In genomic region chr6:117483645-117484016, GRCh38 we compare ENCODE assay signal across 1 cellular context.
TF ChIP-seq lines count a peak whose summit lies in the region.

No MANE protein-coding gene starts in this region.

TF ChIP-seq in K562, 482 proteins besides CTCF, POLR2A, EP300 and RAD21 (continued from another document):
- TF ChIP-seq MNT (conservative IDR thresholded peaks at IDR 0.05) = peak in 1 of 2 experiments; percentile 44; a peak in 1 of 4 replicates
- no peak for TF ChIP-seq ZNF280A (IDR thresholded peaks at IDR 0.05; ENCODE audit: low read depth, partially characterized antibody)
- TF ChIP-seq ARHGAP35 (IDR thresholded peaks at IDR 0.05; ENCODE audit: partially characterized antibody) = no peak
- peak; percentile 19; the same call in 1 of the 2 replicates for TF ChIP-seq ARID4B (CRISPR knock-in tag; IDR thresholded peaks at IDR 0.05)
- TF ChIP-seq STAT6 (CRISPR knock-in tag; IDR thresholded peaks at IDR 0.05) = no peak
- TF ChIP-seq NKRF (IDR thresholded peaks at IDR 0.05; ENCODE audit: borderline replicate concordance) = peak; percentile 17; the same call in 1 of the 2 replicates
- TF ChIP-seq PCBP1 (IDR thresholded peaks at IDR 0.05; ENCODE audit: low read depth, low read length, poor library complexity, severe bottlenecking) = no peak
- no peak for TF ChIP-seq SREBF2 (CRISPR knock-in tag; IDR thresholded peaks at IDR 0.05)
- TF ChIP-seq ARID1B (IDR thresholded peaks at IDR 0.05) = no peak
- no peak for TF ChIP-seq NELFE (IDR thresholded peaks at IDR 0.05; ENCODE audit: insufficient read depth, insufficient read length)
- no peak for TF ChIP-seq DLX4 (CRISPR knock-in tag; IDR thresholded peaks at IDR 0.05)
- TF ChIP-seq BRD4 (IDR thresholded peaks at IDR 0.05) = 0 out of 2 replicates have a peak, but pooled peaks have one; percentile 2
- peak in 1 of 3 experiments; percentile 81 for TF ChIP-seq YY1 (IDR thresholded peaks at IDR 0.05; ENCODE audit: borderline replicate concordance in 1 of 3, control insufficient read depth in 1 of 3, extremely low read depth in 1 of 3, insufficient read depth in 3 of 3, insufficient read length in 1 of 3, insufficient replicate concordance in 2 of 3, low read depth in 1 of 3, low read length in 2 of 3)
- no peak for TF ChIP-seq BRF2 (IDR thresholded peaks at IDR 0.05; ENCODE audit: borderline replicate concordance, insufficient read depth, insufficient read length)
- TF ChIP-seq HDAC2 (IDR thresholded peaks at IDR 0.05) = no peak
- TF ChIP-seq SAP30 (IDR thresholded peaks at IDR 0.05; ENCODE audit: borderline replicate concordance, insufficient read depth, low read depth, low read length, poor library complexity, severe bottlenecking) = peak; percentile 22
